ENCODE assay signal across 1 cellular context in the genomic region with DNA sequence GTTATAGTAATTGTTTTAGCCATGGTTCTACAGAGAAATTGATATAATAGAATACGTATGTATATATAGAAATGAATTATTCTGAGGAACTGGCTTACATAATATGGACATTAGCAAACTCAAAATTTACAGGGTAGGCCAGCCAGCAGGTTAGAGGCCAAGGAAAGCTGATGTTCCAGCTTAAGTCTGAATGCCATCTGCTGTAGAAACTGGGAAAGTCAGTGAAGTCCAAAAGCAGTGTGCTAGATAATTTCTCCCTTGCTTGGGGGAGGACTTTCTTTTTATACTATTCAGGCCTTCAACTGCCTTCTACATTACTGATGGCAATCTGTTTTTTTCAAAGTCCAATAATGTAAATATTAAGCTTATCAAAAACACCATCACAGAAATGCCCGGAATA.
TF ChIP-seq lines count a peak whose summit lies in the region.

No MANE protein-coding gene starts in this region.

TF ChIP-seq in HCT116, 20 proteins besides CTCF, POLR2A, EP300 and RAD21 (continued from another document):
- TF ChIP-seq, protein P1, sequence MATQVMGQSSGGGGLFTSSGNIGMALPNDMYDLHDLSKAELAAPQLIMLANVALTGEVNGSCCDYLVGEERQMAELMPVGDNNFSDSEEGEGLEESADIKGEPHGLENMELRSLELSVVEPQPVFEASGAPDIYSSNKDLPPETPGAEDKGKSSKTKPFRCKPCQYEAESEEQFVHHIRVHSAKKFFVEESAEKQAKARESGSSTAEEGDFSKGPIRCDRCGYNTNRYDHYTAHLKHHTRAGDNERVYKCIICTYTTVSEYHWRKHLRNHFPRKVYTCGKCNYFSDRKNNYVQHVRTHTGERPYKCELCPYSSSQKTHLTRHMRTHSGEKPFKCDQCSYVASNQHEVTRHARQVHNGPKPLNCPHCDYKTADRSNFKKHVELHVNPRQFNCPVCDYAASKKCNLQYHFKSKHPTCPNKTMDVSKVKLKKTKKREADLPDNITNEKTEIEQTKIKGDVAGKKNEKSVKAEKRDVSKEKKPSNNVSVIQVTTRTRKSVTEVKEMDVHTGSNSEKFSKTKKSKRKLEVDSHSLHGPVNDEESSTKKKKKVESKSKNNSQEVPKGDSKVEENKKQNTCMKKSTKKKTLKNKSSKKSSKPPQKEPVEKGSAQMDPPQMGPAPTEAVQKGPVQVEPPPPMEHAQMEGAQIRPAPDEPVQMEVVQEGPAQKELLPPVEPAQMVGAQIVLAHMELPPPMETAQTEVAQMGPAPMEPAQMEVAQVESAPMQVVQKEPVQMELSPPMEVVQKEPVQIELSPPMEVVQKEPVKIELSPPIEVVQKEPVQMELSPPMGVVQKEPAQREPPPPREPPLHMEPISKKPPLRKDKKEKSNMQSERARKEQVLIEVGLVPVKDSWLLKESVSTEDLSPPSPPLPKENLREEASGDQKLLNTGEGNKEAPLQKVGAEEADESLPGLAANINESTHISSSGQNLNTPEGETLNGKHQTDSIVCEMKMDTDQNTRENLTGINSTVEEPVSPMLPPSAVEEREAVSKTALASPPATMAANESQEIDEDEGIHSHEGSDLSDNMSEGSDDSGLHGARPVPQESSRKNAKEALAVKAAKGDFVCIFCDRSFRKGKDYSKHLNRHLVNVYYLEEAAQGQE (IDR thresholded peaks at IDR 0.05; ENCODE audit: low read depth) = no peak
- no peak for TF ChIP-seq YY1 (IDR thresholded peaks at IDR 0.05; ENCODE audit: extremely low read depth, insufficient replicate concordance, low read depth, low read length)
- no peak for TF ChIP-seq JUND (IDR thresholded peaks at IDR 0.05)
- no peak for TF ChIP-seq CEBPB (IDR thresholded peaks at IDR 0.05; ENCODE audit: low read depth)
- no peak for TF ChIP-seq SRF (IDR thresholded peaks at IDR 0.05; ENCODE audit: low read depth)
- TF ChIP-seq CBX3 (IDR thresholded peaks at IDR 0.05; ENCODE audit: low read depth) = no peak
- no peak for TF ChIP-seq MAX (IDR thresholded peaks at IDR 0.05)
